ENCODE assay signal across 12 cellular contexts in genomic region chr21:46295177-46295711, GRCh38. TPM values are rescaled to one million over a fixed set of nuclear protein-coding genes. Genes with fewer than 3 reads are reported as not detected.
DNase-seq lines count a peak whose midpoint lies in the region; ATAC-seq and TF ChIP-seq lines count a peak whose summit lies in the region.
"Had no signal": no experiment of that assay in that cellular context is flagged by ENCODE, and none has a peak within 500 bp of the region (broad histone marks: within the 10 kb centered on the region; RNA-seq: fewer than 3 reads in every experiment).

No MANE protein-coding gene starts in this region.

- H3K27me3 Mint-ChIP-seq in activated CD4-positive, alpha-beta memory T cell treated with anti-CD3 and anti-CD28 coated beads, Interleukin-2, amount 10 ng/mL, durations not matched to agents 7 days and 5 days, result no peaks in the 10 kb centered on the region

- no peak overlapping the region for H3K4me3 ChIP-seq in uterus

- H3K4me1 Mint-ChIP-seq in activated CD4-positive, alpha-beta memory T cell treated with anti-CD3 and anti-CD28 coated beads, Interleukin-2, amount 10 ng/mL, durations not matched to agents 7 days and 5 days, result peaks cover 33% of the 10 kb centered on the region

- ATAC-seq in HG03571 (IDR thresholded peaks at IDR 0.05; ENCODE audit: unreplicated experiment), result no peak

- no peak for TF ChIP-seq POLR2A in uterus (IDR thresholded peaks at IDR 0.05)

- POLR2A ChIA-PET in activated CD4-positive, alpha-beta memory T cell treated with anti-CD3 and anti-CD28 coated beads, Interleukin-2, amount 10 ng/mL, durations not matched to agents 7 days and 5 days (lab: Charles Lee), result interaction anchor here (1.6 kb wide), 1 partner anchor 30 kb away, joined by 4 read pairs; no protein-coding TSS in a partner anchor

- no peaks in the 10 kb centered on the region for H3K27me3 ChIP-seq in uterus
- H3K27me3 ChIP-seq: pancreas had no signal

- TF ChIP-seq CTCF in uterus (IDR thresholded peaks at IDR 0.05), result no peak

- intact Hi-C loops in uterus (cut with DNase I; ENCODE audit: low total_unique reads), result no loop called here

- peak; percentile 4 for DNase-seq in activated naive CD4-positive, alpha-beta T cell treated with Interleukin-2 at 50 U/mL for 16 hours
- no peak for DNase-seq in activated naive CD4-positive, alpha-beta T cell treated with anti-CD3 and anti-CD28 coated beads, Interleukin-2, amount 50 U/mL, for 16 hours
- DNase-seq in activated CD4-positive, alpha-beta memory T cell treated with anti-CD3 and anti-CD28 coated beads, Interleukin-2, amount 10 ng/mL, durations not matched to agents 7 days and 5 days, result no peak
- peak; percentile 41 for DNase-seq in iPS-NIHi7 (ENCODE audit: extremely low spot score)
- no peak for DNase-seq in uterus
- no peak for DNase-seq in T-helper 9 cell
- no peak for DNase-seq in NCI-H2171 (lab: John Stamatoyannopoulos, UW)
- DNase-seq: esophagus squamous epithelium; NK-92 treated with Interleukin-12 subunit alpha and Interleukin-12 subunit beta, amount 100 ng/mL, for 24 hours; pancreas; stimulated activated naive CD4-positive, alpha-beta T cell had no signal

- peak overlapping the region; percentile 31 for H3K27ac Mint-ChIP-seq in activated CD4-positive, alpha-beta memory T cell treated with anti-CD3 and anti-CD28 coated beads, Interleukin-2, amount 10 ng/mL, durations not matched to agents 7 days and 5 days

- H3K27ac ChIP-seq in uterus, result peak overlapping the region; percentile 31 to 64

- peaks cover 10% of the 10 kb centered on the region for H3K9me3 Mint-ChIP-seq in activated CD4-positive, alpha-beta memory T cell treated with anti-CD3 and anti-CD28 coated beads, Interleukin-2, amount 10 ng/mL, durations not matched to agents 7 days and 5 days

- H3K4me1 ChIP-seq in uterus, result peaks cover 0 to 14% of the 10 kb centered on the region in 2 donors
- H3K4me1 ChIP-seq: pancreas had no signal

- no peaks in the 10 kb centered on the region for H3K36me3 ChIP-seq in uterus

- CTCF ChIA-PET in activated CD4-positive, alpha-beta memory T cell treated with anti-CD3 and anti-CD28 coated beads, Interleukin-2, amount 10 ng/mL, durations not matched to agents 7 days and 5 days (lab: Charles Lee), result no interaction called here

- no peaks in the 10 kb centered on the region for H3K9me3 ChIP-seq in uterus
- H3K9me3 ChIP-seq: esophagus squamous epithelium, pancreas had no signal

- H3K4me3 Mint-ChIP-seq in activated CD4-positive, alpha-beta memory T cell treated with anti-CD3 and anti-CD28 coated beads, Interleukin-2, amount 10 ng/mL, durations not matched to agents 7 days and 5 days, result no peak overlapping the region

- peaks cover 33% of the 10 kb centered on the region for H3K36me3 Mint-ChIP-seq in activated CD4-positive, alpha-beta memory T cell treated with anti-CD3 and anti-CD28 coated beads, Interleukin-2, amount 10 ng/mL, durations not matched to agents 7 days and 5 days (ENCODE audit: low read depth)

RNA-seq across cellular contexts. Expression of gene YBEY, which starts 9.1 kb away (rescaled TPM):
- total RNA-seq in activated CD4-positive, alpha-beta memory T cell treated with anti-CD3 and anti-CD28 coated beads, Interleukin-2, amount 10 ng/mL, durations not matched to agents 7 days and 5 days, result 10 to 100 TPM; 10.8 to 12.1 TPM
- 10 to 100 TPM in 3 of 4 donors, 1 to 10 TPM in 1; 2.9 to 78.6 (median 13.0) TPM for total RNA-seq in uterus

RNA-seq across cellular contexts. Expression of gene MCM3AP, which starts 9.8 kb away (rescaled TPM):
- total RNA-seq in activated CD4-positive, alpha-beta memory T cell treated with anti-CD3 and anti-CD28 coated beads, Interleukin-2, amount 10 ng/mL, durations not matched to agents 7 days and 5 days, result 100 to 1,000 TPM; 109 to 121 TPM
- 100 to 1,000 TPM in 2 of 4 donors, 10 to 100 TPM in 2; 24.1 to 128 (median 93.2) TPM for total RNA-seq in uterus

RNA-seq across cellular contexts. Expression of gene C21orf58, which starts 28.4 kb away (rescaled TPM):
- total RNA-seq in activated CD4-positive, alpha-beta memory T cell treated with anti-CD3 and anti-CD28 coated beads, Interleukin-2, amount 10 ng/mL, durations not matched to agents 7 days and 5 days, result 10 to 100 TPM; 47.7 to 49.4 TPM
- total RNA-seq in uterus, result 1 to 10 TPM in 3 of 4 donors, under 1 TPM in 1; 0.88 to 9.4 (median 5.6) TPM

RNA-seq across cellular contexts. Expression of gene PCNT, which starts 28.7 kb away (rescaled TPM):
- total RNA-seq in activated CD4-positive, alpha-beta memory T cell treated with anti-CD3 and anti-CD28 coated beads, Interleukin-2, amount 10 ng/mL, durations not matched to agents 7 days and 5 days, result 10 to 100 TPM; 63.7 to 63.9 TPM
- total RNA-seq in uterus, result 10 to 100 TPM in 2 of 4 donors, 1 to 10 TPM in 2; 6.2 to 29.7 (median 17.1) TPM

Comparison
In these comparisons a context has a peak if more than half of its experiments do, and no peak if none do; other contexts are left out.
1. DNase-seq: peak in activated naive CD4-positive, alpha-beta T cell treated with Interleukin-2 at 50 U/mL for 16 hours (single experiment) and iPS-NIHi7 (single experiment); none in activated naive CD4-positive, alpha-beta T cell treated with anti-CD3 and anti-CD28 coated beads, Interleukin-2, amount 50 U/mL, for 16 hours (single experiment), activated CD4-positive, alpha-beta memory T cell treated with anti-CD3 and anti-CD28 coated beads, Interleukin-2, amount 10 ng/mL, durations not matched to agents 7 days and 5 days (single experiment), uterus (0 of 2), T-helper 9 cell (single experiment) and NCI-H2171 (single experiment).
2. RNA of gene C21orf58, which starts 28.4 kb away (total RNA-seq): 47.7 to 49.4 TPM in activated CD4-positive, alpha-beta memory T cell treated with anti-CD3 and anti-CD28 coated beads, Interleukin-2, amount 10 ng/mL, durations not matched to agents 7 days and 5 days; 0.88 to 9.4 TPM in uterus; every median in the first group is over 4 times any median in the second.